18 cellular contexts compared by ENCODE assay signal in the genomic region with DNA sequence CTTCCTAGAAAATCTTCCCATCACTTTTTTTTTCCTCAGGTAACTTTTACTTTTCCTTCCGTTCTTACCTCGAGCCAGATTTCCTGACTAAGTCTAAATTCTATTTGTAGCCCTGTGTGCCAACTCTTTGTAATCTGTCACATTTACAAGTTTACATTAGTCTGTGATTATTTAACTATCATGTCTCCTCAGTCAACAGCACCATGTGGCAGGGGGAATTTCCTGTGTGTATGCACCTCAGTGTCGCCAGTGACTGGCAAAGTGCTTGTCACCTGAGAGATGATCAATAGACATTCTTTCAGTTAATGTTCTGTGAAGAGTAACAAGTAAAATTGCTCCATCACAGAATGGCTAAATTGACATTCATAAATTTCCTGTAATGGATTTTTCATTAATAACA.
"Had no signal": no experiment of that assay in that cellular context is flagged by ENCODE, and none has a peak within 500 bp of the region (broad histone marks: within the 10 kb centered on the region; RNA-seq: fewer than 3 reads in every experiment).

No MANE protein-coding gene starts in this region.

- DNase-seq: dermis blood vessel endothelial cell; foreskin melanocyte; head of caudate nucleus; mammary epithelial cell; naive thymus-derived CD8-positive, alpha-beta T cell; posterior cingulate gyrus; spleen; stimulated activated CD4-positive, alpha-beta T cell treated with anti-CD3 and anti-CD28 coated beads, Interleukin-15, amount 100 ng/mL, for 24 hours; stimulated activated CD4-positive, alpha-beta T cell treated with anti-CD3 and anti-CD28 coated beads, Interleukin-1b, Interleukin-23, amount 100 ng/mL, for 48 hours; stimulated activated CD4-positive, alpha-beta T cell treated with anti-CD3 and anti-CD28 coated beads, Interleukin-4, amount 100 ng/mL, for 24 hours; upper lobe of right lung had no signal

- H3K4me2 ChIP-seq: hepatocyte had no signal

- H2AFZ ChIP-seq: hepatocyte had no signal

- H3K4me1 ChIP-seq: spleen, tibial nerve, upper lobe of right lung, vagina had no signal

- H3K27ac ChIP-seq: hepatocyte, spleen, tibial nerve, upper lobe of right lung, vagina had no signal

- H3K27me3 ChIP-seq: hepatocyte, spleen, tibial nerve, upper lobe of right lung, vagina had no signal

- H3K36me3 ChIP-seq: spleen, tibial nerve, upper lobe of right lung, vagina had no signal

- H3K79me2 ChIP-seq: hepatocyte had no signal

- H3K9me3 ChIP-seq: tibial nerve, upper lobe of right lung, vagina had no signal

- H3K4me3 ChIP-seq: hepatocyte, spleen, tibial nerve, upper lobe of right lung, vagina had no signal

- ATAC-seq: naive thymus-derived CD8-positive, alpha-beta T cell; sciatic nerve; stimulated activated memory B cell treated with anti-CD40 and anti-IgM and Interleukin-4, amounts not matched to agents 10 μg/mL and 1 μg/mL and 100 μg/mL, for 72 hours; upper lobe of right lung had no signal

- H3K36me3 Mint-ChIP-seq: naive thymus-derived CD8-positive, alpha-beta T cell; stimulated activated memory B cell treated with anti-CD40 and anti-IgM and Interleukin-4, amounts not matched to agents 10 μg/mL and 1 μg/mL and 100 μg/mL, for 72 hours had no signal

- H3K27ac Mint-ChIP-seq: naive thymus-derived CD8-positive, alpha-beta T cell; stimulated activated memory B cell treated with anti-CD40 and anti-IgM and Interleukin-4, amounts not matched to agents 10 μg/mL and 1 μg/mL and 100 μg/mL, for 72 hours; stimulated activated naive CD8-positive, alpha-beta T cell treated with anti-CD3 and anti-CD28 coated beads, Interleukin-15, Interleukin-2, amounts not matched to agents 100 ng/mL and 50 ng/mL, for 24 hours had no signal

- H3K4me1 Mint-ChIP-seq: naive thymus-derived CD8-positive, alpha-beta T cell; neural crest cell; stimulated activated memory B cell treated with anti-CD40 and anti-IgM and Interleukin-4, amounts not matched to agents 10 μg/mL and 1 μg/mL and 100 μg/mL, for 72 hours had no signal

- H3K27me3 Mint-ChIP-seq: stimulated activated memory B cell treated with anti-CD40 and anti-IgM and Interleukin-4, amounts not matched to agents 10 μg/mL and 1 μg/mL and 100 μg/mL, for 72 hours; stimulated activated naive CD8-positive, alpha-beta T cell treated with anti-CD3 and anti-CD28 coated beads, Interleukin-15, Interleukin-2, amounts not matched to agents 100 ng/mL and 50 ng/mL, for 24 hours had no signal

- H3K4me3 Mint-ChIP-seq: naive thymus-derived CD8-positive, alpha-beta T cell; neural crest cell; stimulated activated memory B cell treated with anti-CD40 and anti-IgM and Interleukin-4, amounts not matched to agents 10 μg/mL and 1 μg/mL and 100 μg/mL, for 72 hours; stimulated activated naive CD8-positive, alpha-beta T cell treated with anti-CD3 and anti-CD28 coated beads, Interleukin-15, Interleukin-2, amounts not matched to agents 100 ng/mL and 50 ng/mL, for 24 hours had no signal
